1 cellular context compared by ENCODE assay signal in the genomic region with DNA sequence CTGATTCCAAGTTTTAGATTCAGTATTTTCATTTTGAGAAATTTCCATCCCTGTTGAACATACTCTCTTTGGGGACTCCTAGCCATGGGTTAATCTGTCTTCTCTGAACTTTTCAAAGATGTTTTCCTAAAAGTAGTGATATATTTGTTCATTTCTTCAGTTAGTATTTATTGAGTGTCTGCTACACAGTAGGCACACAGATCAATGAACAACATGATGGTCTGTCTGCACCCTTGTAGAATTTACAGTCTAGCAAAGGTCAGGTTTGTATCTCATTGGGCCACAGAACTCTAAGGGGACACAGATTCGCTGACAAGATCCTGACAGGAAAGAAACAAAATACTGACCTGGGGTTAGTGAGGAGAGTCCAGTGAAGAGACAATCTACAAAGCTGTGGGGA.
TF ChIP-seq lines count a peak whose summit lies in the region.

No MANE protein-coding gene starts in this region.

TF ChIP-seq in HepG2, 621 proteins besides CTCF, POLR2A, EP300 and RAD21 (continued from another document):
- TF ChIP-seq, protein P1, sequence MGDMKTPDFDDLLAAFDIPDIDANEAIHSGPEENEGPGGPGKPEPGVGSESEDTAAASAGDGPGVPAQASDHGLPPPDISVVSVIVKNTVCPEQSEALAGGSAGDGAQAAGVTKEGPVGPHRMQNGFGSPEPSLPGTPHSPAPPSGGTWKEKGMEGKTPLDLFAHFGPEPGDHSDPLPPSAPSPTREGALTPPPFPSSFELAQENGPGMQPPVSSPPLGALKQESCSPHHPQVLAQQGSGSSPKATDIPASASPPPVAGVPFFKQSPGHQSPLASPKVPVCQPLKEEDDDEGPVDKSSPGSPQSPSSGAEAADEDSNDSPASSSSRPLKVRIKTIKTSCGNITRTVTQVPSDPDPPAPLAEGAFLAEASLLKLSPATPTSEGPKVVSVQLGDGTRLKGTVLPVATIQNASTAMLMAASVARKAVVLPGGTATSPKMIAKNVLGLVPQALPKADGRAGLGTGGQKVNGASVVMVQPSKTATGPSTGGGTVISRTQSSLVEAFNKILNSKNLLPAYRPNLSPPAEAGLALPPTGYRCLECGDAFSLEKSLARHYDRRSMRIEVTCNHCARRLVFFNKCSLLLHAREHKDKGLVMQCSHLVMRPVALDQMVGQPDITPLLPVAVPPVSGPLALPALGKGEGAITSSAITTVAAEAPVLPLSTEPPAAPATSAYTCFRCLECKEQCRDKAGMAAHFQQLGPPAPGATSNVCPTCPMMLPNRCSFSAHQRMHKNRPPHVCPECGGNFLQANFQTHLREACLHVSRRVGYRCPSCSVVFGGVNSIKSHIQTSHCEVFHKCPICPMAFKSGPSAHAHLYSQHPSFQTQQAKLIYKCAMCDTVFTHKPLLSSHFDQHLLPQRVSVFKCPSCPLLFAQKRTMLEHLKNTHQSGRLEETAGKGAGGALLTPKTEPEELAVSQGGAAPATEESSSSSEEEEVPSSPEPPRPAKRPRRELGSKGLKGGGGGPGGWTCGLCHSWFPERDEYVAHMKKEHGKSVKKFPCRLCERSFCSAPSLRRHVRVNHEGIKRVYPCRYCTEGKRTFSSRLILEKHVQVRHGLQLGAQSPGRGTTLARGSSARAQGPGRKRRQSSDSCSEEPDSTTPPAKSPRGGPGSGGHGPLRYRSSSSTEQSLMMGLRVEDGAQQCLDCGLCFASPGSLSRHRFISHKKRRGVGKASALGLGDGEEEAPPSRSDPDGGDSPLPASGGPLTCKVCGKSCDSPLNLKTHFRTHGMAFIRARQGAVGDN (CRISPR knock-in tag; IDR thresholded peaks at IDR 0.05) = no peak
- TF ChIP-seq, protein P2, sequence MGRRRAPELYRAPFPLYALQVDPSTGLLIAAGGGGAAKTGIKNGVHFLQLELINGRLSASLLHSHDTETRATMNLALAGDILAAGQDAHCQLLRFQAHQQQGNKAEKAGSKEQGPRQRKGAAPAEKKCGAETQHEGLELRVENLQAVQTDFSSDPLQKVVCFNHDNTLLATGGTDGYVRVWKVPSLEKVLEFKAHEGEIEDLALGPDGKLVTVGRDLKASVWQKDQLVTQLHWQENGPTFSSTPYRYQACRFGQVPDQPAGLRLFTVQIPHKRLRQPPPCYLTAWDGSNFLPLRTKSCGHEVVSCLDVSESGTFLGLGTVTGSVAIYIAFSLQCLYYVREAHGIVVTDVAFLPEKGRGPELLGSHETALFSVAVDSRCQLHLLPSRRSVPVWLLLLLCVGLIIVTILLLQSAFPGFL (CRISPR knock-in tag; IDR thresholded peaks at IDR 0.05) = no peak
- TF ChIP-seq CBX1 (IDR thresholded peaks at IDR 0.05; ENCODE audit: low read depth) = no peak
- peak; percentile 19; the same call in 1 of the 2 replicates for TF ChIP-seq FOXO1 (CRISPR knock-in tag; IDR thresholded peaks at IDR 0.05)
- no peak for TF ChIP-seq SETDB1 (CRISPR knock-in tag; IDR thresholded peaks at IDR 0.05; ENCODE audit: borderline replicate concordance)
- TF ChIP-seq ZFY (CRISPR knock-in tag; IDR thresholded peaks at IDR 0.05) = no peak
- TF ChIP-seq RARA (CRISPR knock-in tag; IDR thresholded peaks at IDR 0.05) = peak; percentile 77
- no peak for TF ChIP-seq ATF4 (CRISPR knock-in tag; IDR thresholded peaks at IDR 0.05)
- 0 out of 2 replicates have a peak, but pooled peaks have one; percentile 47 for TF ChIP-seq ONECUT2 (CRISPR knock-in tag; IDR thresholded peaks at IDR 0.05)
- no peak for TF ChIP-seq ZNF335 (CRISPR knock-in tag; IDR thresholded peaks at IDR 0.05)
- no peak for TF ChIP-seq ZNF724P (CRISPR knock-in tag; IDR thresholded peaks at IDR 0.05; ENCODE audit: borderline replicate concordance)
